18 cellular contexts compared by ENCODE assay signal in the genomic region with DNA sequence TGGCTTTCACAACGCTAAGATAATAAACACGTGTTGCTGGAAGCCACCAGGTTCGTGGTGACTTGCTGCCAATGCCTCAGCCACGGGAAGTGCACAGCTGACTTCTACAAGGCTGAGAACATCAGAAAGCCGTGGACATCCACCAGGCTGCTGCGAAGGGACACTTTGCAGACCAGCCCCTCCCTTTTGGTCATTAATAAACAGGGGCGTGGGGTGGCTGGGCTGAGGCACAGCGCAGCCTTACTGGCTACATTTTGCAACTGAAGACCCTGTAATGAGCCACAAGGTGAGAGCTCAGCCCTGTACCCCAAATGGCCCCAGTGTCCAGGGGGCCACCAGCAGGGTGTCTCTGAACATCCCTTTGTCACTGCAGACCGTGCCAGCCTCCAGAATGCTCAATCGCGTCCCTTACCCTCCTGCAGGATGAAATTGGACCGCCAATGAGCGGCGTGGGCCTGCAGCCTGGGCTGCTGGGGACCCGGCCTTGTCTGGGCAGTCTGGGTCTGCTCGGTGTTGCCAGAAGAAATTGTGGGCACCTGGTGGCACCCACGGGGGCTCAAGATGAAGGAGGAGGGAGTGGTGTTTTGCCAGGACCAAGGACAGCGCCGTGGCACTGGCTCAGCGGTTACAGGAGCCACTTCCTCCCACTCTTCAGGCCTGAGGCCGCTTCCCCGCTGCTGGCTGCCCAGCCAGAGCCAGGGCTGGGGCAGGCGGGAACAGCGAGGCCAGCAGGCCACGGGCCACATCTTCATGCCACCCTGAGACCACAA.
A peak's percentile ranks its signal among the peaks of the same experiment; 100 is the strongest.
DNase-seq lines count a peak whose midpoint lies in the region; ATAC-seq and TF ChIP-seq lines count a peak whose summit lies in the region.
"Had no signal": no experiment of that assay in that cellular context is flagged by ENCODE, and none has a peak within 500 bp of the region (broad histone marks: within the 10 kb centered on the region; RNA-seq: fewer than 3 reads in every experiment).

No MANE protein-coding gene starts in this region.

- DNase-seq in COLO829 (ENCODE audit: low spot score), result peak; percentile 15
- peak; percentile 1 for DNase-seq in Jurkat, Clone E6-1 (ENCODE audit: low read depth, low spot score)
- peak; percentile 75 for DNase-seq in chondrocyte (ENCODE audit: low spot score)
- peak; percentile 84 for DNase-seq in mesenteric fat pad (ENCODE audit: low spot score)
- DNase-seq in stimulated activated naive CD4-positive, alpha-beta T cell (lab: John Stamatoyannopoulos, UW), result no peak
- DNase-seq in NCI-H82 (lab: John Stamatoyannopoulos, UW), result no peak
- no peak for DNase-seq in NCI-H1694 (lab: John Stamatoyannopoulos, UW)
- DNase-seq: activated naive CD4-positive, alpha-beta T cell; DMS153; effector memory CD8-positive, alpha-beta T cell; foreskin keratinocyte; NCI-H146; PC-9; stimulated activated naive CD8-positive, alpha-beta T cell treated with anti-CD3 and anti-CD28 coated beads, Interleukin-15, amount 100 ng/mL, for 72 hours had no signal

- no peak overlapping the region for H3K4me3 ChIP-seq in Jurkat, Clone E6-1 (ENCODE audit: low read length)
- H3K4me3 ChIP-seq: PC-9, smooth muscle cell, vagina had no signal

- TF ChIP-seq CTCF in chondrocyte (IDR thresholded peaks at IDR 0.05), result no peak

- ATAC-seq in HG03354 (IDR thresholded peaks at IDR 0.05; ENCODE audit: poor library complexity, severe bottlenecking, unreplicated experiment), result no peak
- ATAC-seq: effector memory CD8-positive, alpha-beta T cell; foreskin keratinocyte; stimulated activated naive CD8-positive, alpha-beta T cell treated with anti-CD3 and anti-CD28 coated beads, Interleukin-15, amount 100 ng/mL, for 72 hours had no signal

- H3K9me3 Mint-ChIP-seq in chondrocyte (ENCODE audit: low read depth), result no peaks in the 10 kb centered on the region
- H3K9me3 Mint-ChIP-seq: effector memory CD8-positive, alpha-beta T cell; mesothelial cell of epicardium; stimulated activated naive CD8-positive, alpha-beta T cell treated with anti-CD3 and anti-CD28 coated beads, Interleukin-15, amount 100 ng/mL, for 72 hours had no signal

- no peaks in the 10 kb centered on the region for H3K4me1 Mint-ChIP-seq in chondrocyte (ENCODE audit: low read depth)
- H3K4me1 Mint-ChIP-seq: mesothelial cell of epicardium; stimulated activated naive CD8-positive, alpha-beta T cell treated with anti-CD3 and anti-CD28 coated beads, Interleukin-15, amount 100 ng/mL, for 72 hours had no signal

- H3K36me3 Mint-ChIP-seq in chondrocyte (ENCODE audit: low read depth), result no peaks in the 10 kb centered on the region
- H3K36me3 Mint-ChIP-seq: mesothelial cell of epicardium had no signal

- H3K27me3 Mint-ChIP-seq in chondrocyte (ENCODE audit: low read depth), result peaks cover 5% of the 10 kb centered on the region

- H3K4me3 Mint-ChIP-seq in chondrocyte (ENCODE audit: unreplicated experiment), result no peak overlapping the region
- H3K4me3 Mint-ChIP-seq: effector memory CD8-positive, alpha-beta T cell; mesothelial cell of epicardium; stimulated activated naive CD8-positive, alpha-beta T cell treated with anti-CD3 and anti-CD28 coated beads, Interleukin-15, amount 100 ng/mL, for 72 hours had no signal

- H3K27ac Mint-ChIP-seq in chondrocyte (ENCODE audit: unreplicated experiment), result no peak overlapping the region
- H3K27ac Mint-ChIP-seq: effector memory CD8-positive, alpha-beta T cell; mesothelial cell of epicardium; stimulated activated naive CD8-positive, alpha-beta T cell treated with anti-CD3 and anti-CD28 coated beads, Interleukin-15, amount 100 ng/mL, for 72 hours had no signal

Comparison
In these comparisons a context has a peak if more than half of its experiments do, and no peak if none do; other contexts are left out.
1. DNase-seq: peak in COLO829 (single experiment), Jurkat, Clone E6-1 (single experiment), chondrocyte (single experiment) and mesenteric fat pad (single experiment); none in stimulated activated naive CD4-positive, alpha-beta T cell (0 of 6), NCI-H82 (single experiment) and NCI-H1694 (single experiment).